In the genomic region with DNA sequence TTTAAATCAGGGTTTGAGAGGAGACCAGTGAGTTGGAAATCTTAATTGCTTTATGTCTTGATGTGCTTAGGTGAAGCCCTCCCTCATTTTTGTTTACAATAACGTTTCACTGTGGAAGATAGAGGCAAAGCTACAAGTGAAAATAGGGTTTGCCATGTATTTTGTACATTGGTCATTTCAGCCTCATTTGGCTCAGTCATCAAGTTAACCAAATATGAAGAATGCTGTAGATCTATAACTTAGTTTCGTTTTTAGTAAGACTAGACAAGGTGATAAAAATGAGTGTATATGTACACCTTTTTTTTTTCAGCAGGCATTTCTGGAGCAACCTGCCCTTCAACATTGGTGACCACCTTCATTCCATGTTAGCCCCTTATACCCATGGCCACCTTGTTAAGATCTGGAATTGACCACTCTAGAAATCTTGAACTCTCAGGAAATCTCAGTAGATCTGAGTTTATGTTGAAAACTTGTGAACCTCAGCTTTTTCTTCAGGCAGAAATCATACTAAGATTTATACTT, we compare ENCODE assay signal across 14 cellular contexts. TPM values are rescaled to one million over a fixed set of nuclear protein-coding genes. Genes with fewer than 3 reads are reported as not detected.
DNase-seq lines count a peak whose midpoint lies in the region; ATAC-seq and TF ChIP-seq lines count a peak whose summit lies in the region.
"Had no signal": no experiment of that assay in that cellular context is flagged by ENCODE, and none has a peak within 500 bp of the region (broad histone marks: within the 10 kb centered on the region; RNA-seq: fewer than 3 reads in every experiment).

No MANE protein-coding gene starts in this region.

- H3K27ac Mint-ChIP-seq in activated naive CD4-positive, alpha-beta T cell treated with anti-CD3 and anti-CD28 coated beads, Interleukin-2, amount 10 ng/mL, durations not matched to agents 7 days and 5 days, result peak overlapping the region; percentile 73
- peak overlapping the region; percentile 90 for H3K27ac Mint-ChIP-seq in central memory CD8-positive, alpha-beta T cell (ENCODE audit: low read depth)
- no peak overlapping the region for H3K27ac Mint-ChIP-seq in stimulated activated naive CD8-positive, alpha-beta T cell treated with anti-CD3 and anti-CD28 coated beads, Interleukin-15, amount 100 ng/mL, for 72 hours

- H3K4me1 ChIP-seq in OCI-LY7 (ENCODE audit: insufficient read depth, low read length, poor library complexity, severe bottlenecking), result peaks cover 66% of the 10 kb centered on the region

- peak overlapping the region; percentile 27 for H3K4me3 Mint-ChIP-seq in activated naive CD4-positive, alpha-beta T cell treated with anti-CD3 and anti-CD28 coated beads, Interleukin-2, amount 10 ng/mL, durations not matched to agents 7 days and 5 days
- H3K4me3 Mint-ChIP-seq in central memory CD8-positive, alpha-beta T cell, result peak overlapping the region; percentile 55
- peak overlapping the region; percentile 54 to 91 for H3K4me3 Mint-ChIP-seq in stimulated activated naive CD8-positive, alpha-beta T cell treated with anti-CD3 and anti-CD28 coated beads, Interleukin-15, amount 100 ng/mL, for 72 hours

- peak overlapping the region; percentile 1 for H3K27ac ChIP-seq in OCI-LY7 (ENCODE audit: low read depth, low read length, poor library complexity, severe bottlenecking)
- H3K27ac ChIP-seq: uterus had no signal

- CTCF ChIA-PET in activated naive CD4-positive, alpha-beta T cell treated with anti-CD3 and anti-CD28 coated beads, Interleukin-2, amount 10 ng/mL, durations not matched to agents 7 days and 5 days (lab: Charles Lee), result interaction anchor here (0.9 to 6.8 kb wide), 4 partner anchors 10 to 155 kb away, joined by 3 to 31 read pairs (median 6); no protein-coding TSS in a partner anchor
- CTCF ChIA-PET in OCI-LY7 (lab: Charles Lee; ENCODE audit: unreplicated experiment), result interaction anchor here (0.5 to 0.8 kb wide), 2 partner anchors 11 to 15 kb away, joined by 3 to 5 read pairs; no protein-coding TSS in a partner anchor

- H2AFZ ChIP-seq in OCI-LY7 (ENCODE audit: low read length), result no peak overlapping the region

- POLR2A ChIA-PET in OCI-LY7 (lab: Charles Lee), result interaction anchor here (4.4 to 6.2 kb wide), 2 partner anchors 13 to 30 kb away, joined by 22 to 168 read pairs; a partner anchor contains a TSS

- peak overlapping the region; percentile 94 for H3K4me3 ChIP-seq in OCI-LY7 (ENCODE audit: low read depth, low read length, poor library complexity, severe bottlenecking)
- H3K4me3 ChIP-seq: uterus had no signal

- no peaks in the 10 kb centered on the region for H3K9me2 ChIP-seq in OCI-LY7 (ENCODE audit: insufficient read depth, low read length)

- peaks cover 45% of the 10 kb centered on the region for H3K36me3 Mint-ChIP-seq in activated naive CD4-positive, alpha-beta T cell treated with anti-CD3 and anti-CD28 coated beads, Interleukin-2, amount 10 ng/mL, durations not matched to agents 7 days and 5 days
- H3K36me3 Mint-ChIP-seq in central memory CD8-positive, alpha-beta T cell (ENCODE audit: insufficient read depth), result peaks cover 23% of the 10 kb centered on the region

- intact Hi-C loops in OCI-LY7 (cut with micrococcal nuclease; ENCODE audit: unreplicated experiment), result loop anchor here (10.0 kb wide), 1 partner anchor 310 kb away; no protein-coding TSS in a partner anchor

- no peak for ATAC-seq in central memory CD8-positive, alpha-beta T cell (replicated peaks; ENCODE audit: extremely low read depth, poor library complexity, severe bottlenecking)
- no peak for ATAC-seq in stimulated activated naive CD8-positive, alpha-beta T cell treated with anti-CD3 and anti-CD28 coated beads, Interleukin-15, amount 100 ng/mL, for 72 hours
- ATAC-seq: esophagus mucosa had no signal

- TF ChIP-seq CTCF in OCI-LY7 (conservative IDR thresholded peaks at IDR 0.05; ENCODE audit: low read length), result no peak

- H3K27me3 Mint-ChIP-seq in activated naive CD4-positive, alpha-beta T cell treated with anti-CD3 and anti-CD28 coated beads, Interleukin-2, amount 10 ng/mL, durations not matched to agents 7 days and 5 days, result no peaks in the 10 kb centered on the region
- H3K27me3 Mint-ChIP-seq in central memory CD8-positive, alpha-beta T cell, result no peaks in the 10 kb centered on the region
- H3K27me3 Mint-ChIP-seq in stimulated activated naive CD8-positive, alpha-beta T cell treated with anti-CD3 and anti-CD28 coated beads, Interleukin-15, amount 100 ng/mL, for 72 hours, result no peaks in the 10 kb centered on the region

- peaks cover 22% of the 10 kb centered on the region; the same call in 1 of the 2 replicates for H4K20me1 ChIP-seq in OCI-LY7 (ENCODE audit: insufficient read depth, low read length)

- H3K9me3 ChIP-seq in OCI-LY7 (ENCODE audit: low read length), result no peaks in the 10 kb centered on the region
- H3K9me3 ChIP-seq: uterus had no signal

- peaks cover 30% of the 10 kb centered on the region for H3K36me3 ChIP-seq in OCI-LY7 (ENCODE audit: insufficient read depth, low read length)
- H3K36me3 ChIP-seq: uterus had no signal

- H3K9me3 Mint-ChIP-seq in activated naive CD4-positive, alpha-beta T cell treated with anti-CD3 and anti-CD28 coated beads, Interleukin-2, amount 10 ng/mL, durations not matched to agents 7 days and 5 days, result no peaks in the 10 kb centered on the region
- H3K9me3 Mint-ChIP-seq in central memory CD8-positive, alpha-beta T cell, result no peaks in the 10 kb centered on the region
- no peaks in the 10 kb centered on the region for H3K9me3 Mint-ChIP-seq in stimulated activated naive CD8-positive, alpha-beta T cell treated with anti-CD3 and anti-CD28 coated beads, Interleukin-15, amount 100 ng/mL, for 72 hours

- H3K4me2 ChIP-seq in OCI-LY7 (ENCODE audit: low read length), result peak overlapping the region; percentile 96

- peaks cover 92% of the 10 kb centered on the region for H3K79me2 ChIP-seq in OCI-LY7 (ENCODE audit: insufficient read depth, low read depth, low read length)

- no TSS peak for BruUV-seq in OCI-LY7 (replicated peaks; lab: Mats Ljungman, UMichigan)

- H3K4me1 Mint-ChIP-seq in activated naive CD4-positive, alpha-beta T cell treated with anti-CD3 and anti-CD28 coated beads, Interleukin-2, amount 10 ng/mL, durations not matched to agents 7 days and 5 days, result peaks cover 76% of the 10 kb centered on the region
- H3K4me1 Mint-ChIP-seq in central memory CD8-positive, alpha-beta T cell, result peaks cover 81% of the 10 kb centered on the region
- peaks cover 80% of the 10 kb centered on the region for H3K4me1 Mint-ChIP-seq in stimulated activated naive CD8-positive, alpha-beta T cell treated with anti-CD3 and anti-CD28 coated beads, Interleukin-15, amount 100 ng/mL, for 72 hours

- no peak for DNase-seq in activated naive CD4-positive, alpha-beta T cell treated with anti-CD3 and anti-CD28 coated beads, Interleukin-2, amount 10 ng/mL, durations not matched to agents 7 days and 5 days
- DNase-seq in activated naive CD4-positive, alpha-beta T cell treated with Interleukin-2 at 50 U/mL for 16 hours, result no peak
- DNase-seq in OCI-LY7 (ENCODE audit: low spot score) (no peak), NCI-H146 (lab: John Stamatoyannopoulos, UW) (no peak), AML-193 (lab: John Stamatoyannopoulos, UW) (no peak), mesenteric fat pad (ENCODE audit: low spot score) (no peak)
- DNase-seq in central memory CD8-positive, alpha-beta T cell (ENCODE audit: low spot score in 2 of 2), result no peak
- no peak for DNase-seq in stimulated activated naive CD8-positive, alpha-beta T cell treated with anti-CD3 and anti-CD28 coated beads, Interleukin-15, amount 100 ng/mL, for 72 hours
- DNase-seq: activated gamma-delta T cell; NCI-H1694 treated with DMSO at 0.1 percent for 48 hours; NCI-H526 treated with DMSO at 0.1 percent for 48 hours; stimulated activated CD8-positive, alpha-beta memory T cell treated with anti-CD3 and anti-CD28 coated beads, Interleukin-4, amount 100 ng/mL, for 48 hours; uterus had no signal

RNA-seq across cellular contexts. Expression of a gene that starts 2.9 kb away (rescaled TPM):
- 29.3 and 39.1 TPM in 2 replicates for total RNA-seq in OCI-LY7 (2014; rRNA removed; shearing (Covaris generic))
- total RNA-seq in OCI-LY7 (2022) (71.0 and 77.1 TPM in 2 replicates), mesenteric fat pad (36.4 TPM)

RNA-seq across cellular contexts. Expression of a gene that starts 28.9 kb away (rescaled TPM):
- 79.5 and 89.3 TPM in 2 replicates for total RNA-seq in OCI-LY7 (2014; rRNA removed; shearing (Covaris generic))
- 80.3 and 106 TPM in 2 replicates for total RNA-seq in OCI-LY7 (2022)
- total RNA-seq in mesenteric fat pad, result 1.2 TPM

Comparison
In these comparisons a context has a peak if more than half of its experiments do, and no peak if none do; other contexts are left out.
1. H3K27ac Mint-ChIP-seq: peak in activated naive CD4-positive, alpha-beta T cell treated with anti-CD3 and anti-CD28 coated beads, Interleukin-2, amount 10 ng/mL, durations not matched to agents 7 days and 5 days (single experiment) and central memory CD8-positive, alpha-beta T cell (single experiment); none in stimulated activated naive CD8-positive, alpha-beta T cell treated with anti-CD3 and anti-CD28 coated beads, Interleukin-15, amount 100 ng/mL, for 72 hours (0 of 2).
2. RNA of a gene that starts 28.9 kb away (total RNA-seq): 79.5 to 106 TPM in OCI-LY7; 1.2 TPM in mesenteric fat pad (single experiment); every median in the first group is over 10 times any median in the second.
3. Peak in every context shown above with its lines, with median percentiles within 50 percentile points of each other: H3K4me3 Mint-ChIP-seq.